Comparison of ENCODE assay signal across 9 cellular contexts in genomic region chr14:73537244-73538045, GRCh38. TPM values are rescaled to one million over a fixed set of nuclear protein-coding genes. Genes with fewer than 3 reads are reported as not detected.
DNase-seq lines count a peak whose midpoint lies in the region; ATAC-seq and TF ChIP-seq lines count a peak whose summit lies in the region.
"Not testable (repeated sequence)": the region's sequence is repeated elsewhere in the genome, so short reads cannot be mapped to it uniquely, and the experiment has no call there.
"Had no signal": no experiment of that assay in that cellular context is flagged by ENCODE, and none has a peak within 500 bp of the region (broad histone marks: within the 10 kb centered on the region; RNA-seq: fewer than 3 reads in every experiment).

No MANE protein-coding gene starts in this region.

- not testable (repeated sequence) for H3F3A ChIP-seq in neural progenitor cell (ENCODE audit: low read depth)

- not testable (repeated sequence) for H3K79me2 ChIP-seq in neural progenitor cell (ENCODE audit: low read depth)

- not testable (repeated sequence) for H3K36me3 Mint-ChIP-seq in CD8-positive, alpha-beta T cell; neural progenitor cell

- not testable (repeated sequence) for H3K4me1 Mint-ChIP-seq in CD8-positive, alpha-beta T cell (ENCODE audit: low read depth); neural progenitor cell

- peak overlapping the region; percentile 58 for H3K4me3 Mint-ChIP-seq in CD8-positive, alpha-beta T cell
- not testable (repeated sequence) for H3K4me3 Mint-ChIP-seq in neural progenitor cell

- CTCF ChIA-PET in CD8-positive, alpha-beta T cell (lab: Charles Lee), result not testable (repeated sequence)

- DNase-seq in CD8-positive, alpha-beta T cell, result peak in 1 of 7 experiments; percentile 7
- DNase-seq in SW 1271 (lab: John Stamatoyannopoulos, UW) (peak; percentile 64 to 66), activated gamma-delta T cell treated with Interleukin-2 at 50 U/mL for 16 hours (peak; percentile 6), epithelial cell of esophagus (ENCODE audit: low read depth) (peak; percentile 84), iris pigment epithelial cell (ENCODE audit: low read depth) (peak; percentile 15), neural progenitor cell (ENCODE audit: low spot score) (peak; percentile 32)
- peak; percentile 8 for DNase-seq in stimulated activated naive CD8-positive, alpha-beta T cell treated with anti-CD3 and anti-CD28 coated beads, Interleukin-15, Interleukin-2, amounts not matched to agents 100 U/mL and 50 U/mL, for 24 hours

- H3K4me1 ChIP-seq in CD8-positive, alpha-beta T cell (ENCODE audit: insufficient read depth, low read length); HUES64 (ENCODE audit: insufficient read depth, low read length); neural progenitor cell: not testable (repeated sequence)

- peak overlapping the region; percentile 67 for H3K4me2 ChIP-seq in neural progenitor cell

- not testable (repeated sequence) for H3K27ac ChIP-seq in CD8-positive, alpha-beta T cell (ENCODE audit: low read depth, low read length); HUES64 (ENCODE audit: low read depth, low read length); neural progenitor cell

- intact Hi-C loops in CD8-positive, alpha-beta T cell (cut with DNase I, micrococcal nuclease), result not testable (repeated sequence)

- H3K27me3 Mint-ChIP-seq in CD8-positive, alpha-beta T cell (ENCODE audit: low read depth); neural progenitor cell (ENCODE audit: insufficient read depth, low read depth): not testable (repeated sequence)

- TF ChIP-seq CTCF in CD8-positive, alpha-beta T cell (IDR thresholded peaks at IDR 0.05); epithelial cell of esophagus (IDR thresholded peaks at IDR 0.05; ENCODE audit: insufficient read depth, low read depth, low read length, missing control alignments); neural progenitor cell (IDR thresholded peaks at IDR 0.05): not testable (repeated sequence)

- not testable (repeated sequence) for H3K9me3 Mint-ChIP-seq in CD8-positive, alpha-beta T cell; neural progenitor cell

- 1% methylated on average over 73 of the region's 84 CpGs for WGBS in HUES64

- not testable (repeated sequence) for H3K27me3 ChIP-seq in CD8-positive, alpha-beta T cell (ENCODE audit: insufficient read depth, low read length); HUES64 (ENCODE audit: insufficient read depth, low read length)
- peaks cover 23% of the 10 kb centered on the region for H3K27me3 ChIP-seq in neural progenitor cell

- not testable (repeated sequence) for H3K9me3 ChIP-seq in CD8-positive, alpha-beta T cell (ENCODE audit: low read length); HUES64 (ENCODE audit: insufficient read depth, low read depth, low read length); neural progenitor cell (ENCODE audit: low read depth)

- H3K36me3 ChIP-seq in CD8-positive, alpha-beta T cell (ENCODE audit: insufficient read depth, low read length); HUES64 (ENCODE audit: insufficient read depth, low read length); neural progenitor cell: not testable (repeated sequence)

- POLR2A ChIA-PET in CD8-positive, alpha-beta T cell (lab: Charles Lee), result not testable (repeated sequence)

- ATAC-seq in CD8-positive, alpha-beta T cell, result peak; percentile 39
- peak; percentile 40 for ATAC-seq in stimulated activated naive CD8-positive, alpha-beta T cell treated with anti-CD3 and anti-CD28 coated beads, Interleukin-15, Interleukin-2, amounts not matched to agents 100 U/mL and 50 U/mL, for 24 hours

- not testable (repeated sequence) for H2AFZ ChIP-seq in neural progenitor cell (replicated peaks)

- peak overlapping the region; percentile 70 for H3K9ac ChIP-seq in HUES64 (ENCODE audit: low read depth, low read length)
- not testable (repeated sequence) for H3K9ac ChIP-seq in neural progenitor cell

- H4K20me1 ChIP-seq in neural progenitor cell (ENCODE audit: low read depth), result not testable (repeated sequence)

- H3K27ac Mint-ChIP-seq in CD8-positive, alpha-beta T cell; neural progenitor cell: not testable (repeated sequence)

- H3K4me3 ChIP-seq in CD8-positive, alpha-beta T cell (ENCODE audit: low read depth, low read length), result not testable (repeated sequence)
- peak overlapping the region; percentile 57 for H3K4me3 ChIP-seq in HUES64 (ENCODE audit: low read length)
- H3K4me3 ChIP-seq in epithelial cell of esophagus (ENCODE audit: low read length), result peak overlapping the region; percentile 35
- H3K4me3 ChIP-seq in neural progenitor cell, result peak overlapping the region; percentile 41

RNA-seq across cellular contexts. Expression of gene ACOT1, which starts 0.5 kb away (rescaled TPM):
- 1 to 10 TPM; 2.0 to 2.3 TPM for total RNA-seq in CD8-positive, alpha-beta T cell
- polyA plus RNA-seq in HUES64 (2013, experiment 1 of 2), result 1.7 TPM
- polyA plus RNA-seq in HUES64 (2013, experiment 2 of 2), result 2.9 TPM
- total RNA-seq in neural progenitor cell (ENCODE audit: low replicate concordance), result 0.31 and 0.94 TPM in 2 replicates

RNA-seq across cellular contexts. Expression of gene HEATR4, which starts 21.3 kb away (rescaled TPM):
- not detected for total RNA-seq in CD8-positive, alpha-beta T cell
- not detected for polyA plus RNA-seq in HUES64 (2013, experiment 1 of 2)
- 0.51 TPM for polyA plus RNA-seq in HUES64 (2013, experiment 2 of 2)
- total RNA-seq in neural progenitor cell (ENCODE audit: low replicate concordance), result 0.06 TPM in 1 of 2 replicates, not detected in the other
- total RNA-seq: activated CD4-positive, alpha-beta T cell treated with anti-CD3 and anti-CD28 coated beads, Interleukin-2, amount 10 ng/mL, durations not matched to agents 7 days and 5 days had no signal

RNA-seq across cellular contexts. Expression of gene ACOT2, which starts 31.6 kb away (rescaled TPM):
- 10 to 100 TPM; 16.0 to 16.7 TPM for total RNA-seq in CD8-positive, alpha-beta T cell
- polyA plus RNA-seq in HUES64 (2013, experiment 1 of 2), result 7.6 TPM
- 10.2 TPM for polyA plus RNA-seq in HUES64 (2013, experiment 2 of 2)
- total RNA-seq in neural progenitor cell (ENCODE audit: low replicate concordance), result 1.1 and 2.4 TPM in 2 replicates

RNA-seq across cellular contexts. Expression of gene RIOX1, which starts 46.7 kb away (rescaled TPM):
- total RNA-seq in CD8-positive, alpha-beta T cell, result 10 to 100 TPM; 24.7 to 25.5 TPM
- polyA plus RNA-seq in HUES64 (2013, experiment 1 of 2), result 19.0 TPM
- polyA plus RNA-seq in HUES64 (2013, experiment 2 of 2), result 18.1 TPM
- 14.9 and 28.8 TPM in 2 replicates for total RNA-seq in neural progenitor cell (ENCODE audit: low replicate concordance)

RNA-seq across cellular contexts. Expression of gene ACOT4, which starts 54.2 kb away (rescaled TPM):
- 1 to 10 TPM in 1 of 2 experiments, under 1 TPM in 1; 0.81 to 1.1 TPM for total RNA-seq in CD8-positive, alpha-beta T cell
- 1.0 TPM for polyA plus RNA-seq in HUES64 (2013, experiment 1 of 2)
- polyA plus RNA-seq in HUES64 (2013, experiment 2 of 2), result 0.70 TPM
- 0.65 TPM in 1 of 2 replicates, not detected in the other for total RNA-seq in neural progenitor cell (ENCODE audit: low replicate concordance)
